ENCODE assay signal across 25 cellular contexts in genomic region chr1:245241506-245242130, GRCh38.
"Had no signal": no experiment of that assay in that cellular context is flagged by ENCODE, and none has a peak within 500 bp of the region (broad histone marks: within the 10 kb centered on the region; RNA-seq: fewer than 3 reads in every experiment).

No MANE protein-coding gene starts in this region.

- H3K27ac ChIP-seq: epithelial cell of prostate, esophagus squamous epithelium, neural progenitor cell, suprapubic skin, tibial artery, WERI-Rb-1 had no signal

- H3K27me3 ChIP-seq: esophagus squamous epithelium, neural progenitor cell, suprapubic skin had no signal

- H3K4me1 ChIP-seq: esophagus squamous epithelium, neural progenitor cell, suprapubic skin, tibial artery had no signal

- DNase-seq: activated CD4-positive, alpha-beta memory T cell treated with anti-CD3 and anti-CD28 coated beads for 36 hours; activated CD4-positive, alpha-beta T cell treated with anti-CD3 and anti-CD28 coated beads, Interleukin-2, amount 10 ng/mL, durations not matched to agents 24 days and 14 days; activated CD4-positive, CD25-positive, alpha-beta regulatory T cell treated with anti-CD3 and anti-CD28 coated beads, Interleukin-2, amount 50 U/mL, for 72 hours; activated gamma-delta T cell treated with Interleukin-2 at 50 U/mL for 16 hours; activated naive CD4-positive, alpha-beta T cell treated with anti-CD3 and anti-CD28 coated beads, Interleukin-2, amount 50 U/mL, for 16 hours; activated T-cell treated with anti-CD3 and anti-CD28 coated beads, Interleukin-2, amount 50 U/mL, for 4 hours; amniotic stem cell; central memory CD4-positive, alpha-beta T cell; effector CD4-positive, alpha-beta T cell; esophagus squamous epithelium; glutamatergic neuron; left cardiac atrium; left ventricle myocardium superior; naive thymus-derived CD4-positive, alpha-beta T cell; posterior cingulate gyrus; stimulated activated CD4-positive, alpha-beta T cell treated with anti-CD3 and anti-CD28 coated beads, Interleukin-15, amount 100 ng/mL, for 24 hours; stimulated activated CD4-positive, alpha-beta T cell treated with anti-CD3 and anti-CD28 coated beads, Interleukin-2, amount 100 ng/mL, for 24 hours; stimulated activated naive CD4-positive, alpha-beta T cell; T-helper 9 cell; tibial artery; WERI-Rb-1 had no signal

- H3K4me3 ChIP-seq: esophagus squamous epithelium, neural progenitor cell, suprapubic skin, tibial artery had no signal

- H3K36me3 ChIP-seq: esophagus squamous epithelium, neural progenitor cell, suprapubic skin, tibial artery, WERI-Rb-1 had no signal

- H3K9me3 ChIP-seq: esophagus squamous epithelium, suprapubic skin, tibial artery had no signal

- ATAC-seq: activated T-cell treated with anti-CD3 and anti-CD28 coated beads, Interleukin-2, amount 50 U/mL, for 4 hours; activated T-helper 17 cell treated with anti-CD3 and anti-CD28 coated beads, Interleukin-2, amount 50 U/mL, for 72 hours; left ventricle myocardium superior; naive thymus-derived CD4-positive, alpha-beta T cell had no signal
